In genomic region chr11:69010964-69011623, GRCh38 we compare ENCODE assay signal across 8 cellular contexts. TPM values are rescaled to one million over a fixed set of nuclear protein-coding genes. Genes with fewer than 3 reads are reported as not detected.
DNase-seq lines count a peak whose midpoint lies in the region; ATAC-seq and TF ChIP-seq lines count a peak whose summit lies in the region.

No MANE protein-coding gene starts in this region.

- intact Hi-C loops in breast epithelium (cut with DNase I; ENCODE audit: low total_unique reads) (no loop called here), PC-3 (cut with micrococcal nuclease) (no loop called here)

- no peak for TF ChIP-seq POLR2A in breast epithelium (IDR thresholded peaks at IDR 0.05)

- POLR2A ChIA-PET in PC-3 (lab: Charles Lee; ENCODE audit: unreplicated experiment) = no interaction called here

- no peaks in the 10 kb centered on the region for H3F3A ChIP-seq in PC-3 (ENCODE audit: low read length, unreplicated experiment)

- H2AFZ ChIP-seq in PC-3 (ENCODE audit: low read length) = no peak overlapping the region

- H3K9me3 ChIP-seq in breast epithelium (no peaks in the 10 kb centered on the region), PC-3 (ENCODE audit: low read length) (no peaks in the 10 kb centered on the region)

- H3K4me3 ChIP-seq in breast epithelium = peak overlapping the region; percentile 46 to 70 (median 53)
- H3K4me3 ChIP-seq in PC-3 (ENCODE audit: low read length) = no peak overlapping the region

- CTCF ChIA-PET in PC-3 (lab: Charles Lee) = no interaction called here

- H4K20me1 ChIP-seq in PC-3 (ENCODE audit: low read length) = no peaks in the 10 kb centered on the region

- ATAC-seq in GM18870 (IDR thresholded peaks at IDR 0.05; ENCODE audit: unreplicated experiment) (no peak), PC-3 (no peak)

- no peaks in the 10 kb centered on the region for H3K9me2 ChIP-seq in PC-3 (replicated peaks; ENCODE audit: low read length)

- H3K4me2 ChIP-seq in PC-3 (ENCODE audit: low read length) = no peak overlapping the region

- no peaks in the 10 kb centered on the region for H3K79me2 ChIP-seq in PC-3 (ENCODE audit: low read length)

- H3K36me3 ChIP-seq in breast epithelium (no peaks in the 10 kb centered on the region), PC-3 (ENCODE audit: low read depth, low read length) (no peaks in the 10 kb centered on the region)

- H3K9ac ChIP-seq in PC-3 (ENCODE audit: low read length) = no peak overlapping the region

- TF ChIP-seq CTCF in breast epithelium (IDR thresholded peaks at IDR 0.05) (no peak), PC-3 (conservative IDR thresholded peaks at IDR 0.05; ENCODE audit: low read depth, low read length) (no peak)

- H3K4me1 ChIP-seq in breast epithelium (peaks cover 0 to 10% of the 10 kb centered on the region in 2 donors), PC-3 (ENCODE audit: insufficient read depth, low read length) (peaks cover 29% of the 10 kb centered on the region)

- H3K27ac ChIP-seq in breast epithelium (peak overlapping the region; percentile 42 to 95), PC-3 (ENCODE audit: low read length) (no peak overlapping the region)

- H3K27me3 ChIP-seq in breast epithelium = peaks cover 0 to 14% of the 10 kb centered on the region in 2 donors
- no peaks in the 10 kb centered on the region for H3K27me3 ChIP-seq in PC-3 (ENCODE audit: low read length)

- peak; percentile 98 for DNase-seq in GM03348 (ENCODE audit: low spot score)
- peak; percentile 8 for DNase-seq in NOMO-1 treated with dmso at 0.1 percent for 144 hours (lab: John Stamatoyannopoulos, UW; ENCODE audit: unreplicated experiment)
- DNase-seq in breast epithelium (ENCODE audit: low spot score in 2 of 2) = peak in 1 of 2 donors; percentile 70
- peak; percentile 86 for DNase-seq in iris pigment epithelial cell (ENCODE audit: low read depth)
- peak; percentile 34 for DNase-seq in stimulated activated CD4-positive, alpha-beta T cell treated with anti-CD3 and anti-CD28 coated beads, Interleukin-12 subunit alpha, Interleukin-12 subunit beta, amount 100 ng/mL, for 4 hours
- no peak for DNase-seq in PC-3
- DNase-seq in NK-92 treated with Interleukin-12 subunit alpha and Interleukin-12 subunit beta, amount 100 ng/mL, for 24 hours (lab: John Stamatoyannopoulos, UW) = no peak

- no TSS peak for BruUV-seq in PC-3 (replicated peaks; lab: Mats Ljungman, UMichigan)

RNA-seq across cellular contexts. Expression of gene MRGPRF, which starts 2.0 kb away (rescaled TPM):
- total RNA-seq in breast epithelium (10 to 100 TPM in 2 of 3 donors, 1 to 10 TPM in 1; 5.9 to 21.3 (median 12.9) TPM), PC-3 (2014; rRNA removed) (not detected in 2 replicates)

RNA-seq across cellular contexts. Expression of gene MRGPRD, which starts 30.3 kb away (rescaled TPM):
- not detected for total RNA-seq in breast epithelium
- not detected in 2 replicates for total RNA-seq in PC-3 (2014; rRNA removed)

RNA-seq across cellular contexts. Expression of gene TPCN2, which starts 37.6 kb away (rescaled TPM):
- 10 to 100 TPM; 13.0 to 18.0 (median 13.8) TPM for total RNA-seq in breast epithelium
- total RNA-seq in PC-3 (2014; rRNA removed) = 13.0 and 14.5 TPM in 2 replicates

Comparison
In these comparisons a context has a peak if more than half of its experiments do, and no peak if none do; other contexts are left out.
1. DNase-seq: peak in GM03348 (single experiment), NOMO-1 treated with dmso at 0.1 percent for 144 hours (single experiment), iris pigment epithelial cell (single experiment) and stimulated activated CD4-positive, alpha-beta T cell treated with anti-CD3 and anti-CD28 coated beads, Interleukin-12 subunit alpha, Interleukin-12 subunit beta, amount 100 ng/mL, for 4 hours (single experiment); none in PC-3 (single experiment) and NK-92 treated with Interleukin-12 subunit alpha and Interleukin-12 subunit beta, amount 100 ng/mL, for 24 hours (single experiment).